ENCODE assay signal across 32 cellular contexts in the genomic region with DNA sequence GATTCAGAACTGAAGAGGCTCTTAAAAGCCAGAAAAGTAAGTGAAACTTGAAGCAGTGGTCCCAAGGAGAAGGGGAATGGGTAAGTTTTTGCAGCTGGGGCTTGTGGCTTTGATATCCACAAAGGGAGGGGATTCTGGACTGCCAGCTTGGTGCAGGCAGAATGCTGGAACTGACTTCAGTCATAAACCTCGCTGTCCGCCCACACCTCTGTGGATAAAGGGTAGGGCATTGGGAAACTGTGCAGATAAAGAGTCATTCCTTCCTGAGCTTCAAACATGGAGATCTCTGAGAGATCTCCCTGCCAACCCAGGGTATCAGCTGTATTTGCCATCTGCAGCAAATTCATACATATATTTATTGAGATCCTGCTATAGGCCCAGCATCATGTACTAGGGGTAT.
"Had no signal": no experiment of that assay in that cellular context is flagged by ENCODE, and none has a peak within 500 bp of the region (broad histone marks: within the 10 kb centered on the region; RNA-seq: fewer than 3 reads in every experiment).

No MANE protein-coding gene starts in this region.

- H3K36me3 Mint-ChIP-seq: activated naive CD4-positive, alpha-beta T cell treated with anti-CD3 and anti-CD28 coated beads, Interleukin-2, amount 10 ng/mL, durations not matched to agents 7 days and 5 days had no signal

- H3K4me3 ChIP-seq: esophagus muscularis mucosa, heart left ventricle, left lung, lower lobe of right lung, psoas muscle, right atrium auricular region, spleen, thoracic aorta, upper lobe of left lung had no signal

- H3K4me1 ChIP-seq: esophagus muscularis mucosa, left lung, lower lobe of right lung, parathyroid adenoma, psoas muscle, right atrium auricular region, spleen, upper lobe of left lung had no signal

- H3K9me3 Mint-ChIP-seq: activated naive CD4-positive, alpha-beta T cell treated with anti-CD3 and anti-CD28 coated beads, Interleukin-2, amount 10 ng/mL, durations not matched to agents 7 days and 5 days; activated T-helper 1 cell treated with anti-CD3 and anti-CD28 coated beads, Interleukin-12 subunit alpha, Interleukin-12 subunit beta, Interleukin-2, Interleukin-4 antibody, amounts not matched to agents 30 ng/mL and 10 ng/mL and 1 ng/mL, durations not matched to agents 14 hours and 24 hours and 36 hours had no signal

- FAIRE-seq: astrocyte, endothelial cell of umbilical vein, TTC549 had no signal

- H3K4me3 Mint-ChIP-seq: activated naive CD4-positive, alpha-beta T cell treated with anti-CD3 and anti-CD28 coated beads, Interleukin-2, amount 10 ng/mL, durations not matched to agents 7 days and 5 days; activated T-helper 1 cell treated with anti-CD3 and anti-CD28 coated beads, Interleukin-12 subunit alpha, Interleukin-12 subunit beta, Interleukin-2, Interleukin-4 antibody, amounts not matched to agents 30 ng/mL and 10 ng/mL and 1 ng/mL, durations not matched to agents 14 hours and 24 hours and 36 hours; naive thymus-derived CD4-positive, alpha-beta T cell; T-helper 1 cell treated with Interleukin-12 subunit alpha and Interleukin-12 subunit beta and Interleukin-4 antibody, amounts not matched to agents 30 μg/mL and 1 μg/mL, for 36 hours had no signal

- ATAC-seq: foreskin keratinocyte; heart left ventricle; lower lobe of right lung; naive thymus-derived CD4-positive, alpha-beta T cell; psoas muscle had no signal

- H3K27ac ChIP-seq: brain microvascular endothelial cell, esophagus muscularis mucosa, foreskin keratinocyte, heart left ventricle, left lung, lower lobe of right lung, parathyroid adenoma, psoas muscle, right atrium auricular region, spleen, thoracic aorta, upper lobe of left lung, VCaP had no signal

- DNase-seq: activated CD4-positive, alpha-beta T cell treated with anti-CD3 and anti-CD28 coated beads for 4 hours; activated CD4-positive, alpha-beta T cell treated with anti-CD3 and anti-CD28 coated beads, Interleukin-2, amount 50 U/mL, for 4 hours; activated CD8-positive, alpha-beta memory T cell treated with anti-CD3 and anti-CD28 coated beads for 24 hours; activated CD8-positive, alpha-beta memory T cell treated with anti-CD3 and anti-CD28 coated beads, Interleukin-2, amount 50 U/mL, for 4 hours; activated effector memory CD4-positive, alpha-beta T cell treated with anti-CD3 and anti-CD28 coated beads, Interleukin-2, amount 50 U/mL, for 16 hours; activated naive CD4-positive, alpha-beta T cell treated with anti-CD3 and anti-CD28 coated beads, Interleukin-2, amount 10 ng/mL, durations not matched to agents 7 days and 5 days; activated T-cell treated with anti-CD3 and anti-CD28 coated beads, Interleukin-2, amount 50 U/mL, for 1 hour; amniotic stem cell; brain microvascular endothelial cell; foreskin keratinocyte; heart left ventricle; kidney glomerular epithelial cell; left lung; lower lobe of right lung; mesendoderm; naive thymus-derived CD4-positive, alpha-beta T cell; psoas muscle; spleen; stimulated activated naive CD4-positive, alpha-beta T cell treated with Interleukin-2 at 50 U/mL for 16 hours; SW 1271; T-helper 9 cell; upper lobe of left lung had no signal

- H3K36me3 ChIP-seq: brain microvascular endothelial cell, esophagus muscularis mucosa, heart left ventricle, left lung, lower lobe of right lung, right atrium auricular region, spleen, thoracic aorta, upper lobe of left lung had no signal

- H3K9me3 ChIP-seq: esophagus muscularis mucosa, left lung, lower lobe of right lung, psoas muscle, right atrium auricular region, spleen, thoracic aorta, upper lobe of left lung had no signal

- H3K27ac Mint-ChIP-seq: activated naive CD4-positive, alpha-beta T cell treated with anti-CD3 and anti-CD28 coated beads, Interleukin-2, amount 10 ng/mL, durations not matched to agents 7 days and 5 days; activated T-helper 1 cell treated with anti-CD3 and anti-CD28 coated beads, Interleukin-12 subunit alpha, Interleukin-12 subunit beta, Interleukin-2, Interleukin-4 antibody, amounts not matched to agents 30 ng/mL and 10 ng/mL and 1 ng/mL, durations not matched to agents 14 hours and 24 hours and 36 hours; naive thymus-derived CD4-positive, alpha-beta T cell; T-helper 1 cell treated with Interleukin-12 subunit alpha and Interleukin-12 subunit beta and Interleukin-4 antibody, amounts not matched to agents 30 μg/mL and 1 μg/mL, for 36 hours had no signal

- H3K27me3 ChIP-seq: brain microvascular endothelial cell, esophagus muscularis mucosa, foreskin keratinocyte, left lung, right atrium auricular region, upper lobe of left lung had no signal
